26 cellular contexts compared by ENCODE assay signal in the genomic region with DNA sequence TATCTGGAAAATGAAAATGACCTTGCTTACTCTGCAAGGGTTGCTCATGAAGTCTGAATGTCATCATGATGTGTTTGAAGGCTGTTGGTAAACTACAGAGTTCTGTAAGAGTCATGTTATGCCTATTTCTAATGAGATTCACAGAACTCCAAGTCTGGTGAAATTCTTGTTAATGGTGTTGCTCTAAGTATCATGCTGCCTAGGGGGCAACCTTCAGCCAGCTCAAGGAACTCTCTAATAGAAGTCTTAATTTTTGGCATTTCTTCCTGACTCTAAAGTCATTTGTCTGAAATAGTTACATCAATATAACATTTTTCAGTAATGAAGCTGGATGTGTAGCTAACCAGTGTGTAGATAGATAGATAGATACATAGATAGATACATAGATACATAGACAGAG.
DNase-seq lines count a peak whose midpoint lies in the region; ATAC-seq and TF ChIP-seq lines count a peak whose summit lies in the region.
"Had no signal": no experiment of that assay in that cellular context is flagged by ENCODE, and none has a peak within 500 bp of the region (broad histone marks: within the 10 kb centered on the region; RNA-seq: fewer than 3 reads in every experiment).

No MANE protein-coding gene starts in this region.

- intact Hi-C loops in transverse colon (cut with DNase I; ENCODE audit: low total_unique reads), result no loop called here

- peaks cover 38% of the 10 kb centered on the region for H3K4me1 Mint-ChIP-seq in WTC11
- H3K4me1 Mint-ChIP-seq: activated naive CD4-positive, alpha-beta T cell treated with anti-CD3 and anti-CD28 coated beads, Interleukin-2, amount 50 U/mL, for 24 hours; CD4-positive, alpha-beta memory T cell; naive thymus-derived CD4-positive, alpha-beta T cell had no signal

- H3K9ac ChIP-seq in fibroblast of lung (ENCODE audit: insufficient read depth, low read length), result no peak overlapping the region

- CTCF ChIA-PET in WTC11 (lab: Charles Lee), result interaction anchor here (0.6 to 1.4 kb wide), 4 partner anchors 9 to 218 kb away, joined by 3 to 5 read pairs (median 4); no protein-coding TSS in a partner anchor

- H4K20me1 ChIP-seq in fibroblast of lung (ENCODE audit: control insufficient read depth, extremely low read depth, insufficient read depth, low read length), result no peaks in the 10 kb centered on the region

- DNase-seq in LHCN-M2 (ENCODE audit: low read depth) (peak; percentile 0), WTC11 (ENCODE audit: low spot score) (no peak), fibroblast of lung (ENCODE audit: low read depth in 2 of 2) (peak; percentile 37 to 40), thoracic aorta (ENCODE audit: low spot score) (no peak), transverse colon (no peak), SHP77 (lab: John Stamatoyannopoulos, UW) (no peak)
- DNase-seq: activated CD4-positive, CD25-positive, alpha-beta regulatory T cell treated with anti-CD3 and anti-CD28 coated beads, Interleukin-2, amount 50 U/mL, for 72 hours; activated CD8-positive, alpha-beta memory T cell treated with anti-CD3 and anti-CD28 coated beads for 24 hours; activated T-cell treated with anti-CD3 and anti-CD28 coated beads, Interleukin-2, amount 50 U/mL, for 48 hours; CD4-positive, alpha-beta memory T cell; colonic mucosa; DMS79; head of caudate nucleus; left colon; naive thymus-derived CD4-positive, alpha-beta T cell; NCI-H526 treated with DMSO at 0.1 percent for 48 hours; ovary; PC-9; right lobe of liver; SIG-M5 had no signal

- H3K4me2 ChIP-seq in fibroblast of lung (ENCODE audit: extremely low read depth, insufficient read depth, low read length), result no peak overlapping the region
- H3K4me2 ChIP-seq: PC-9 had no signal

- H3K9me3 ChIP-seq in fibroblast of lung (ENCODE audit: control insufficient read depth, insufficient read depth, low read depth, low read length) (no peaks in the 10 kb centered on the region), thoracic aorta (no peaks in the 10 kb centered on the region), transverse colon (no peaks in the 10 kb centered on the region)
- H3K9me3 ChIP-seq: colonic mucosa, ovary, right lobe of liver, vagina had no signal

- no peaks in the 10 kb centered on the region for H3K27me3 Mint-ChIP-seq in WTC11 (ENCODE audit: low read depth)
- H3K27me3 Mint-ChIP-seq: activated naive CD4-positive, alpha-beta T cell treated with anti-CD3 and anti-CD28 coated beads, Interleukin-2, amount 50 U/mL, for 24 hours; CD4-positive, alpha-beta memory T cell; naive thymus-derived CD4-positive, alpha-beta T cell had no signal

- H2AFZ ChIP-seq in fibroblast of lung (ENCODE audit: low read length), result no peak overlapping the region
- H2AFZ ChIP-seq: PC-9 had no signal

- POLR2A ChIA-PET in WTC11 (lab: Charles Lee), result no interaction called here

- H3K36me3 ChIP-seq in fibroblast of lung (ENCODE audit: control insufficient read depth, insufficient read depth, low read length) (no peaks in the 10 kb centered on the region), thoracic aorta (no peaks in the 10 kb centered on the region), transverse colon (no peaks in the 10 kb centered on the region)
- H3K36me3 ChIP-seq: colonic mucosa, ovary, right lobe of liver, vagina had no signal

- H3K4me1 ChIP-seq in fibroblast of lung (ENCODE audit: control insufficient read depth, extremely low read depth, insufficient read depth, low read length) (no peaks in the 10 kb centered on the region), thoracic aorta (ENCODE audit: control insufficient read depth in 1 of 2, low read depth in 2 of 2) (peaks cover 0 to 29% of the 10 kb centered on the region in 2 donors), transverse colon (no peaks in the 10 kb centered on the region)
- H3K4me1 ChIP-seq: colonic mucosa, right lobe of liver had no signal

- no peak for TF ChIP-seq EP300 in transverse colon (IDR thresholded peaks at IDR 0.05; ENCODE audit: low read depth)

- no peak overlapping the region for H3K4me3 Mint-ChIP-seq in WTC11
- H3K4me3 Mint-ChIP-seq: activated naive CD4-positive, alpha-beta T cell treated with anti-CD3 and anti-CD28 coated beads, Interleukin-2, amount 50 U/mL, for 24 hours; brain; CD4-positive, alpha-beta memory T cell; HFFc6; naive thymus-derived CD4-positive, alpha-beta T cell had no signal

- in situ Hi-C loops in transverse colon (cut with MboI; ENCODE audit: low pct_ligation_motif_present in 1 of 4, low pct_unique_long_range_greater_than_20kb in 1 of 4, low sequenced_read_pairs in 3 of 4), result no loop called here

- peaks cover 4% of the 10 kb centered on the region; the same call in 1 of the 2 replicates for H3K36me3 Mint-ChIP-seq in WTC11
- H3K36me3 Mint-ChIP-seq: activated naive CD4-positive, alpha-beta T cell treated with anti-CD3 and anti-CD28 coated beads, Interleukin-2, amount 50 U/mL, for 24 hours; CD4-positive, alpha-beta memory T cell; naive thymus-derived CD4-positive, alpha-beta T cell had no signal

- H3K27ac ChIP-seq in fibroblast of lung (ENCODE audit: insufficient read depth, low read length), result no peak overlapping the region
- peak overlapping the region in 1 of 2 donors; percentile 57 for H3K27ac ChIP-seq in thoracic aorta
- no peak overlapping the region for H3K27ac ChIP-seq in transverse colon
- H3K27ac ChIP-seq: colonic mucosa, ovary, PC-9, right lobe of liver, vagina had no signal

- ATAC-seq in WTC11 (peak; percentile 57), thoracic aorta (ENCODE audit: insufficient number of reproducible peaks, low FRiP score, low read depth) (no peak), GM18907 (IDR thresholded peaks at IDR 0.05; ENCODE audit: unreplicated experiment) (no peak)
- ATAC-seq: GM12878; left colon; naive thymus-derived CD4-positive, alpha-beta T cell; right lobe of liver had no signal

- H3K79me2 ChIP-seq in fibroblast of lung (ENCODE audit: control insufficient read depth, insufficient read depth, low read length), result no peaks in the 10 kb centered on the region

- no peak overlapping the region for H3K27ac Mint-ChIP-seq in WTC11
- H3K27ac Mint-ChIP-seq: activated naive CD4-positive, alpha-beta T cell treated with anti-CD3 and anti-CD28 coated beads, Interleukin-2, amount 50 U/mL, for 24 hours; brain; CD4-positive, alpha-beta memory T cell; HFFc6; naive thymus-derived CD4-positive, alpha-beta T cell had no signal

- TF ChIP-seq POLR2A in transverse colon (IDR thresholded peaks at IDR 0.05), result no peak

- H3K27me3 ChIP-seq in fibroblast of lung (ENCODE audit: control insufficient read depth, insufficient read depth, low read length) (no peaks in the 10 kb centered on the region), thoracic aorta (replicated peaks; ENCODE audit: insufficient read depth) (no peaks in the 10 kb centered on the region), transverse colon (no peaks in the 10 kb centered on the region)
- H3K27me3 ChIP-seq: colonic mucosa, ovary, right lobe of liver, vagina had no signal

- TF ChIP-seq CTCF in WTC11 (IDR thresholded peaks at IDR 0.05), result no peak
- peak in 1 of 2 donors; percentile 22 for TF ChIP-seq CTCF in fibroblast of lung (conservative IDR thresholded peaks at IDR 0.05 in 1 of 2, IDR thresholded peaks at IDR 0.05 in 1 of 2; ENCODE audit: low read depth in 1 of 2, low read length in 2 of 2)
- no peak for TF ChIP-seq CTCF in thoracic aorta (IDR thresholded peaks at IDR 0.05)
- TF ChIP-seq CTCF in transverse colon (IDR thresholded peaks at IDR 0.05), result no peak

- H3K9me3 Mint-ChIP-seq in WTC11, result no peaks in the 10 kb centered on the region
- H3K9me3 Mint-ChIP-seq: activated naive CD4-positive, alpha-beta T cell treated with anti-CD3 and anti-CD28 coated beads, Interleukin-2, amount 50 U/mL, for 24 hours; brain had no signal

- H3K4me3 ChIP-seq in fibroblast of lung (replicated peaks in 1 of 4; ENCODE audit: control extremely low read depth in 1 of 4, insufficient read depth in 1 of 4, low read depth in 3 of 4, low read length in 4 of 4), result peak overlapping the region in 1 of 4 experiments; percentile 0
- H3K4me3 ChIP-seq in thoracic aorta, result peak overlapping the region; percentile 60
- H3K4me3 ChIP-seq in transverse colon, result no peak overlapping the region
- H3K4me3 ChIP-seq: colonic mucosa, GM12878, ovary, PC-9, right lobe of liver, vagina had no signal

TF ChIP-seq in WTC11, 78 proteins besides CTCF, POLR2A, EP300 and RAD21:
- no peak for TF ChIP-seq PRDM15 (CRISPR knock-in tag; IDR thresholded peaks at IDR 0.05)
- no peak for TF ChIP-seq ZNF232 (CRISPR knock-in tag; IDR thresholded peaks at IDR 0.05)
- no peak for TF ChIP-seq NR2C2 (CRISPR knock-in tag; IDR thresholded peaks at IDR 0.05)
- TF ChIP-seq ZNF138 (CRISPR knock-in tag; conservative IDR thresholded peaks at IDR 0.05), result no peak
- TF ChIP-seq USF1 (CRISPR knock-in tag; IDR thresholded peaks at IDR 0.05), result no peak
TF ChIP-seq in WTC11: peak in this region for 0.

Comparison
In these comparisons a context has a peak if more than half of its experiments do, and no peak if none do; other contexts are left out.
1. DNase-seq: peak in LHCN-M2 (single experiment) and fibroblast of lung (2 of 2); none in WTC11 (single experiment), thoracic aorta (single experiment), transverse colon (single experiment) and SHP77 (0 of 2).